18 cellular contexts compared by ENCODE assay signal in the genomic region with DNA sequence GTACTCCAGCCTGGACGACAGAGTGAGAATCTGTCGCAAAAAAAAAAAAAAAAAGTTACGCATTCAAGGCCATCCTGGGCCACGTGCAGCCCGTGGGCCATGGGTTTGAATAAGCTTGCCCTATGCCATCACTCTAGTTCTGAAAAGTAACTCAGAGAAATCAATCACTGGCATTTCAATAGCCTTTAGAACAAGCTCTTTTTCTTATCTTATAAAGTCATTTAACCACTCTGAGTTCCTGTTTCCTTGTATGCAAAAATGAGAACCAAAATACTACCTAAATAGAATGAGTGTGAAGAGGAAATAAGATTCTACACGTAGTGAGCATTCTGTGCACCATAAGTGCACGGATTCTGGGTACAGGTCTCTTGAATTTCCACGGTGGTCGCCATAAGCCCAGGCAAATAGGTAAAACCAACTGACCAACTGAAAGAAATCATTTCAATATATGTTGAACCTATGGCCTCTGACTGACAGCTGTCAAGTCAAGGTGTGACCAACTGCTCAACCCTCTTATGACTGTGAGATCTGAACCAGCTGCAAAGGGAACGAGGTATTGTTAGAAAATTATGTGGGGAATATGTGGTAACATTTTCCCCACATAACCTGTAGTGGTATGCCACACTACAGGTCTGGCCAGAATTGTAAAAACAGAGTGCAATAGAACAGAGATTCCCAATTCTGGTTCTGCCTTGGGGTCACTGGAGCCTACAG.
DNase-seq lines count a peak whose midpoint lies in the region; ATAC-seq and TF ChIP-seq lines count a peak whose summit lies in the region.
"Had no signal": no experiment of that assay in that cellular context is flagged by ENCODE, and none has a peak within 500 bp of the region (broad histone marks: within the 10 kb centered on the region; RNA-seq: fewer than 3 reads in every experiment).

No MANE protein-coding gene starts in this region.

- H3K9me3 ChIP-seq in SU-DHL-6 (ENCODE audit: insufficient read depth, low read length) (no peaks in the 10 kb centered on the region), ovary (no peaks in the 10 kb centered on the region)
- H3K9me3 ChIP-seq: heart left ventricle, tibial artery had no signal

- H3K9ac ChIP-seq in SU-DHL-6 (ENCODE audit: low read length), result no peak overlapping the region

- peak overlapping the region; percentile 47 for H2AFZ ChIP-seq in SU-DHL-6 (ENCODE audit: low read depth, low read length, severe bottlenecking)

- no peak for TF ChIP-seq CTCF in GM13977 (IDR thresholded peaks at IDR 0.05; ENCODE audit: extremely low read depth, insufficient read depth, missing control alignments)
- TF ChIP-seq CTCF in SU-DHL-6 (IDR thresholded peaks at IDR 0.05; ENCODE audit: insufficient read depth, low read length, poor library complexity, severe bottlenecking), result no peak
- TF ChIP-seq CTCF in ovary (IDR thresholded peaks at IDR 0.05), result no peak

- WGBS in ovary, 3 donors, result 92 to 93% (median 93%) methylated on average over 10 of the region's 10 CpGs

- peak; percentile 32 for DNase-seq in GM13977 (ENCODE audit: low spot score)
- no peak for DNase-seq in NCI-H2196 treated with DMSO at 0.1 percent for 48 hours (lab: John Stamatoyannopoulos, UW; ENCODE audit: unreplicated experiment)
- no peak for DNase-seq in ovary
- no peak for DNase-seq in activated CD8-positive, alpha-beta memory T cell treated with anti-CD3 and anti-CD28 coated beads for 24 hours
- DNase-seq in NCI-H1694 treated with DMSO at 0.1 percent for 48 hours (lab: John Stamatoyannopoulos, UW), result no peak
- DNase-seq: activated CD4-positive, alpha-beta memory T cell treated with anti-CD3 and anti-CD28 coated beads for 36 hours; amygdala; GF-D8; H7; heart left ventricle; NCI-H1436 treated with DMSO at 0.1 percent for 48 hours; NCI-H524; tibial artery had no signal

- no peaks in the 10 kb centered on the region for H3K9me2 ChIP-seq in SU-DHL-6 (replicated peaks; ENCODE audit: insufficient read depth, low read length)

- H4K20me1 ChIP-seq in SU-DHL-6 (ENCODE audit: low read depth, low read length), result no peaks in the 10 kb centered on the region

- no peaks in the 10 kb centered on the region for H3K27me3 ChIP-seq in SU-DHL-6 (ENCODE audit: low read length)
- no peaks in the 10 kb centered on the region for H3K27me3 ChIP-seq in ovary
- H3K27me3 ChIP-seq: heart left ventricle, tibial artery had no signal

- H3K4me3 ChIP-seq in SU-DHL-6 (ENCODE audit: insufficient read depth, low read length, poor library complexity, severe bottlenecking) (no peak overlapping the region), ovary (no peak overlapping the region)
- H3K4me3 ChIP-seq: heart left ventricle, tibial artery had no signal

- H3K27ac ChIP-seq in SU-DHL-6 (ENCODE audit: low read depth, low read length) (peak overlapping the region; percentile 25), ovary (no peak overlapping the region)
- H3K27ac ChIP-seq: epithelial cell of prostate, heart left ventricle, tibial artery had no signal

- in situ Hi-C loops in GM13977 (cut with MboI; ENCODE audit: low pct_unique_long_range_greater_than_20kb, low sequenced_read_pairs, unreplicated experiment), result no loop called here

- H3K79me2 ChIP-seq in SU-DHL-6 (ENCODE audit: insufficient read depth, low read length), result no peaks in the 10 kb centered on the region

- peaks cover 6% of the 10 kb centered on the region for H3K4me1 ChIP-seq in ovary (ENCODE audit: insufficient read depth)
- H3K4me1 ChIP-seq: tibial artery had no signal

- intact Hi-C loops in ovary (cut with DNase I), result no loop called here

- H3K4me2 ChIP-seq in SU-DHL-6 (ENCODE audit: low read depth, low read length, poor library complexity, severe bottlenecking), result peak overlapping the region; percentile 39

- no peak for TF ChIP-seq EP300 in ovary (IDR thresholded peaks at IDR 0.05)

- no peak for TF ChIP-seq POLR2A in ovary (IDR thresholded peaks at IDR 0.05)

- ATAC-seq in GM19397 (IDR thresholded peaks at IDR 0.05; ENCODE audit: unreplicated experiment) (peak; percentile 68), HG03064 (IDR thresholded peaks at IDR 0.05; ENCODE audit: low read depth, unreplicated experiment) (peak; percentile 54)
- ATAC-seq: heart left ventricle, Right ventricle myocardium inferior had no signal

- H3F3A ChIP-seq in SU-DHL-6 (ENCODE audit: insufficient read depth), result peaks cover 11% of the 10 kb centered on the region; the same call in 1 of the 2 replicates

- no peaks in the 10 kb centered on the region for H3K36me3 ChIP-seq in SU-DHL-6 (ENCODE audit: low read length)
- no peaks in the 10 kb centered on the region for H3K36me3 ChIP-seq in ovary
- H3K36me3 ChIP-seq: heart left ventricle, tibial artery had no signal
